9 cellular contexts compared by ENCODE assay signal in genomic region chr1:89945852-89946476, GRCh38. TPM values are rescaled to one million over a fixed set of nuclear protein-coding genes. Genes with fewer than 3 reads are reported as not detected.
DNase-seq lines count a peak whose midpoint lies in the region; ATAC-seq and TF ChIP-seq lines count a peak whose summit lies in the region.
"Had no signal": no experiment of that assay in that cellular context is flagged by ENCODE, and none has a peak within 500 bp of the region (broad histone marks: within the 10 kb centered on the region; RNA-seq: fewer than 3 reads in every experiment).

No MANE protein-coding gene starts in this region.

- no peaks in the 10 kb centered on the region for H3K79me2 ChIP-seq in MM.1S (ENCODE audit: low read length)

- H2AFZ ChIP-seq in MM.1S (ENCODE audit: low read length), result no peak overlapping the region

- H3K27ac ChIP-seq in prostate gland (no peak overlapping the region), MM.1S (ENCODE audit: low read length) (no peak overlapping the region)
- H3K27ac ChIP-seq: transverse colon had no signal

- no peaks in the 10 kb centered on the region for H3F3A ChIP-seq in MM.1S (ENCODE audit: insufficient read depth, low read length)

- no peak for TF ChIP-seq CTCF in fibroblast of villous mesenchyme (IDR thresholded peaks at IDR 0.05; ENCODE audit: insufficient read depth, low read depth, low read length)
- TF ChIP-seq CTCF in prostate gland (IDR thresholded peaks at IDR 0.05), result no peak
- TF ChIP-seq CTCF in MM.1S (IDR thresholded peaks at IDR 0.05; ENCODE audit: low read length), result no peak

- no peaks in the 10 kb centered on the region for H3K4me1 ChIP-seq in prostate gland (replicated peaks)
- no peaks in the 10 kb centered on the region for H3K4me1 ChIP-seq in MM.1S (ENCODE audit: low read length)

- no peaks in the 10 kb centered on the region for H3K27me3 ChIP-seq in prostate gland (replicated peaks; ENCODE audit: insufficient read depth)
- H3K27me3 ChIP-seq in MM.1S (replicated peaks; ENCODE audit: insufficient read depth, low read length), result no peaks in the 10 kb centered on the region
- H3K27me3 ChIP-seq: transverse colon had no signal

- intact Hi-C loops in prostate gland (cut with DNase I), result no loop called here

- no peaks in the 10 kb centered on the region for H3K9me2 ChIP-seq in MM.1S (replicated peaks; ENCODE audit: insufficient read depth, low read length)

- no peaks in the 10 kb centered on the region for H4K20me1 ChIP-seq in MM.1S (ENCODE audit: insufficient read depth, low read length)

- H3K9ac ChIP-seq in MM.1S (ENCODE audit: low read length), result no peak overlapping the region

- 96% methylated on average over 5 of the region's 5 CpGs for WGBS in prostate gland

- H3K36me3 ChIP-seq in prostate gland (no peaks in the 10 kb centered on the region), MM.1S (replicated peaks; ENCODE audit: insufficient read depth, low read length) (no peaks in the 10 kb centered on the region)
- H3K36me3 ChIP-seq: transverse colon had no signal

- ATAC-seq in GM18520 (IDR thresholded peaks at IDR 0.05; ENCODE audit: unreplicated experiment) (peak; percentile 87), GM21529 (IDR thresholded peaks at IDR 0.05; ENCODE audit: unreplicated experiment) (peak; percentile 91), HG03378 (IDR thresholded peaks at IDR 0.05; ENCODE audit: unreplicated experiment) (peak; percentile 93)

- no peak for TF ChIP-seq POLR2A in prostate gland (IDR thresholded peaks at IDR 0.05)

- no peak overlapping the region for H3K4me2 ChIP-seq in MM.1S (ENCODE audit: low read depth, low read length)

- H3K9me3 ChIP-seq in prostate gland (no peaks in the 10 kb centered on the region), MM.1S (replicated peaks; ENCODE audit: insufficient read depth, low read length) (no peaks in the 10 kb centered on the region)
- H3K9me3 ChIP-seq: transverse colon had no signal

- peak; percentile 54 for DNase-seq in fibroblast of villous mesenchyme (ENCODE audit: low read depth)
- DNase-seq in prostate gland (ENCODE audit: low spot score), result no peak
- no peak for DNase-seq in midbrain (lab: John Stamatoyannopoulos, UW)
- no peak for DNase-seq in NCI-H1436 (lab: John Stamatoyannopoulos, UW)
- DNase-seq in MM.1S, result no peak
- DNase-seq: transverse colon had no signal

- H3K4me3 ChIP-seq in fibroblast of villous mesenchyme (ENCODE audit: low read depth, low read length) (no peak overlapping the region), prostate gland (no peak overlapping the region), MM.1S (ENCODE audit: low read length) (no peak overlapping the region)
- H3K4me3 ChIP-seq: transverse colon had no signal

RNA-seq across cellular contexts. Expression of gene ZNF326, which starts 48.9 kb away (rescaled TPM):
- 9.3 and 12.1 TPM in 2 replicates for total RNA-seq in fibroblast of villous mesenchyme
- 10 to 100 TPM; 10.6 to 16.5 TPM for total RNA-seq in prostate gland
